In genomic region chr14:100128688-100129087, GRCh38 we compare ENCODE assay signal across 20 cellular contexts. TPM values are rescaled to one million over a fixed set of nuclear protein-coding genes. Genes with fewer than 3 reads are reported as not detected.
"Had no signal": no experiment of that assay in that cellular context is flagged by ENCODE, and none has a peak within 500 bp of the region (broad histone marks: within the 10 kb centered on the region; RNA-seq: fewer than 3 reads in every experiment).

No MANE protein-coding gene starts in this region.

- DNase-seq: activated CD4-positive, alpha-beta T cell treated with anti-CD3 and anti-CD28 coated beads for 4 hours; activated CD4-positive, alpha-beta T cell treated with anti-CD3 and anti-CD28 coated beads, Interleukin-2, amount 50 U/mL, for 48 hours; activated CD8-positive, alpha-beta memory T cell treated with anti-CD3 and anti-CD28 coated beads for 24 hours; activated naive CD8-positive, alpha-beta T cell treated with anti-CD3 and anti-CD28 coated beads, Interleukin-2, amount 50 U/mL, for 24 hours; foreskin melanocyte; left lung; nephron progenitor cell; pancreas; stimulated activated CD4-positive, alpha-beta T cell treated with anti-CD3 and anti-CD28 coated beads, Interleukin-4, amount 100 ng/mL, for 1 hour; stimulated activated naive CD8-positive, alpha-beta T cell treated with anti-CD3 and anti-CD28 coated beads, Interleukin-15, Interleukin-2, amounts not matched to agents 100 U/mL and 50 U/mL, for 24 hours; thyroid gland had no signal

- H3K36me3 ChIP-seq: breast epithelium, pancreas, prostate gland, thyroid gland had no signal

- H3K4me1 ChIP-seq: pancreas, prostate gland had no signal

- H3K4me1 Mint-ChIP-seq: activated naive CD4-positive, alpha-beta T cell treated with anti-CD3 and anti-CD28 coated beads, Interleukin-2, amount 50 U/mL, for 24 hours; activated naive CD8-positive, alpha-beta T cell treated with anti-CD3 and anti-CD28 coated beads, Interleukin-2, amount 50 U/mL, for 24 hours had no signal

- H3K9me3 Mint-ChIP-seq: activated naive CD4-positive, alpha-beta T cell treated with anti-CD3 and anti-CD28 coated beads, Interleukin-2, amount 50 U/mL, for 24 hours; activated naive CD8-positive, alpha-beta T cell treated with anti-CD3 and anti-CD28 coated beads, Interleukin-2, amount 50 U/mL, for 24 hours; central memory CD8-positive, alpha-beta T cell; dendritic cell treated with granulocyte-macrophage colony-stimulating factor and Interleukin-4, amounts not matched to agents 40 ng/mL and 50 ng/mL, for 4 days; nephron progenitor cell had no signal

- H3K4me3 ChIP-seq: breast epithelium, esophagus muscularis mucosa, left lung, pancreas, prostate gland, thyroid gland, upper lobe of left lung, vagina had no signal

- H3K9me3 ChIP-seq: breast epithelium, esophagus muscularis mucosa, left lung, pancreas, prostate gland, thyroid gland, upper lobe of left lung, vagina had no signal

- H3K27me3 ChIP-seq: breast epithelium, esophagus muscularis mucosa, left lung, pancreas, thyroid gland, upper lobe of left lung, vagina had no signal

- ATAC-seq: activated naive CD8-positive, alpha-beta T cell treated with anti-CD3 and anti-CD28 coated beads, Interleukin-2, amount 50 U/mL, for 24 hours; left lung; stimulated activated naive CD8-positive, alpha-beta T cell treated with anti-CD3 and anti-CD28 coated beads, Interleukin-15, Interleukin-2, amounts not matched to agents 100 U/mL and 50 U/mL, for 24 hours had no signal

- H3K4me3 Mint-ChIP-seq: activated naive CD4-positive, alpha-beta T cell treated with anti-CD3 and anti-CD28 coated beads, Interleukin-2, amount 50 U/mL, for 24 hours; activated naive CD8-positive, alpha-beta T cell treated with anti-CD3 and anti-CD28 coated beads, Interleukin-2, amount 50 U/mL, for 24 hours; central memory CD8-positive, alpha-beta T cell; dendritic cell treated with granulocyte-macrophage colony-stimulating factor and Interleukin-4, amounts not matched to agents 40 ng/mL and 50 ng/mL, for 4 days; nephron progenitor cell had no signal

- H3K27ac ChIP-seq: left lung, pancreas, prostate gland, upper lobe of left lung, vagina had no signal

- H3K27ac Mint-ChIP-seq: activated naive CD4-positive, alpha-beta T cell treated with anti-CD3 and anti-CD28 coated beads, Interleukin-2, amount 50 U/mL, for 24 hours; activated naive CD8-positive, alpha-beta T cell treated with anti-CD3 and anti-CD28 coated beads, Interleukin-2, amount 50 U/mL, for 24 hours; dendritic cell treated with granulocyte-macrophage colony-stimulating factor and Interleukin-4, amounts not matched to agents 40 ng/mL and 50 ng/mL, for 4 days had no signal

- H3K27me3 Mint-ChIP-seq: activated naive CD4-positive, alpha-beta T cell treated with anti-CD3 and anti-CD28 coated beads, Interleukin-2, amount 50 U/mL, for 24 hours; activated naive CD8-positive, alpha-beta T cell treated with anti-CD3 and anti-CD28 coated beads, Interleukin-2, amount 50 U/mL, for 24 hours; central memory CD8-positive, alpha-beta T cell; dendritic cell treated with granulocyte-macrophage colony-stimulating factor and Interleukin-4, amounts not matched to agents 40 ng/mL and 50 ng/mL, for 4 days had no signal

RNA-seq across cellular contexts. Expression of gene DEGS2, which starts 30.8 kb away (rescaled TPM):
- total RNA-seq: T-helper 1 cell treated with Interleukin-12 subunit alpha and Interleukin-12 subunit beta and Interleukin-4 antibody, amounts not matched to agents 30 ng/mL and 1 ng/mL, for 36 hours had no signal
